In the genomic region with DNA sequence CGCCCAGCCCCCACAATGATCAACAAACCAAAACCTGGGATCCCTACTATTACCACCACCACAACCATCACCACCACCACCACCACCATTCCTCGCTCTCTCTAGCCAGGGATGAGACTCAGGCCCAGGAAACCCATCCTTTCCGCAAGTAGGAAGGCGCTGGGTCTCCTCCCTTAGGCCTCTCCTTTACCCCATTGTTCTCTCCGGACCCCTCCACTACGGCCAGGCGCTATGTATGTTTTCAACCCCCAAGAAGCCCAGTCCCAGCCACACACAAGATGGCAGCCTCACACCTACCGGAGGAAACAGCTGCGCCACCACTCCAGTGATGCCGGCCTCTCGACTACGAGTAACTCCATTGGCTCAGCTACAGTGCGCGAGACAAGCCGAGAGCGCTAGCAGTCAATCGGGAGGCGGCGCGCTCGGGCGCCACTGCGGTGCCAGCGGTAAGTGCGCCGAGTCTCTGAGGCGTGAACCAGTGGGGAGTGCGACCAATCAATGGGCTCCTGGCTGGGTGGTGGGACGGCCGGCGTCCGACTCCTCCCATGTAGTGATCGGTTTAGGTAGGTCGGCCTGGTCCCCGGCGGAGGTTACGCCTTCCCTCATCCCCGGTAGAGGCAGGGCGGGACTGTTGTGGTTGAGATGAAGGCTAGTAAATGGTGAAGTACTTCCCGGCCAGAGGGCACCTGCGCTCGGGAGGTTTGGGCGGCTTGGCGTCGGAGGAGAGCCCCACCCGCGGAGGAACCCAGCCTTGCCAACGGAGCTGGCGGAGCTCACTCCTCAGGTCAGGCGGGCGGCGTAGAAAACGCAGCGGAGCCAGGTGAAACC, we compare ENCODE assay signal across 8 cellular contexts. TPM values are rescaled to one million over a fixed set of nuclear protein-coding genes. Genes with fewer than 3 reads are reported as not detected.
A peak's percentile ranks its signal among the peaks of the same experiment; 100 is the strongest.
DNase-seq lines count a peak whose midpoint lies in the region; ATAC-seq, FAIRE-seq and TF ChIP-seq lines count a peak whose summit lies in the region.

TSS of gene CAB39L (minus strand) at position 376 of the 828 bp plus-strand sequence. CDS start 61,154 bp downstream, outside the sequence.
TSS of gene SETDB2 (plus strand) at position 586 of the 828 bp plus-strand sequence. CDS start 7,620 bp downstream, outside the sequence.

- peak within 1 kb of the TSS; percentile 91 for H3K4me3 ChIP-seq in kidney (ENCODE audit: low read length in 2 of 2)

- peak; percentile 99 for FAIRE-seq in kidney (lab: Jason Lieb, UNC)

- no peaks in the 10 kb centered on the region for H3K9me3 ChIP-seq in kidney (ENCODE audit: control insufficient read depth in 1 of 2, low read length in 2 of 2)

- peaks cover 35% of the 10 kb centered on the region for H3K4me1 Mint-ChIP-seq in chondrocyte (ENCODE audit: low read depth)

- H3K36me3 Mint-ChIP-seq in chondrocyte (ENCODE audit: low read depth): peaks cover under 1% of the 10 kb centered on the region

- H3K36me3 ChIP-seq in kidney (ENCODE audit: control insufficient read depth in 1 of 2, insufficient read depth in 2 of 2, low read length in 2 of 2): no peaks in the 10 kb centered on the region

- intact Hi-C loops in kidney (cut with DNase I): no loop called here

- DNase-seq in AG20443 (ENCODE audit: low spot score): peak; percentile 95
- peak; percentile 49 for DNase-seq in NCI-H345 treated with DMSO at 0.1 percent for 48 hours (lab: John Stamatoyannopoulos, UW; ENCODE audit: unreplicated experiment)
- peak; percentile 98 for DNase-seq in activated CD4-positive, alpha-beta T cell treated with anti-CD3 and anti-CD28 coated beads for 1 hour
- DNase-seq in chondrocyte (ENCODE audit: low spot score): peak; percentile 100
- DNase-seq in kidney: peak; percentile 100
- peak; percentile 99 for DNase-seq in stimulated activated CD4-positive, alpha-beta T cell treated with anti-CD3 and anti-CD28 coated beads, Interleukin-15, amount 100 ng/mL, for 24 hours

- H3K9me3 Mint-ChIP-seq in chondrocyte (ENCODE audit: low read depth): no peaks in the 10 kb centered on the region

- H3K9ac ChIP-seq in kidney (ENCODE audit: low read length in 2 of 2): peak within 1 kb of the TSS; percentile 80 to 91

- peak; percentile 69 for TF ChIP-seq CTCF in chondrocyte (IDR thresholded peaks at IDR 0.05)
- peak; percentile 46 for TF ChIP-seq CTCF in kidney (IDR thresholded peaks at IDR 0.05; ENCODE audit: borderline replicate concordance, extremely low read depth, insufficient read depth)

- no peaks in the 10 kb centered on the region for H3K27me3 Mint-ChIP-seq in chondrocyte (ENCODE audit: low read depth)

- ATAC-seq in GM19025 (IDR thresholded peaks at IDR 0.05; ENCODE audit: low read depth, unreplicated experiment): peak; percentile 95
- peak; percentile 95 for ATAC-seq in HG03342 (IDR thresholded peaks at IDR 0.05; ENCODE audit: unreplicated experiment)

- peak within 1 kb of the TSS; percentile 94 to 96 for H3K27ac ChIP-seq in kidney (ENCODE audit: low read depth in 2 of 2, low read length in 2 of 2)

- peaks cover 0 to 7% of the 10 kb centered on the region in 2 donors for H3K4me1 ChIP-seq in kidney (ENCODE audit: control insufficient read depth in 1 of 2, insufficient read depth in 1 of 2, low read depth in 1 of 2, low read length in 2 of 2)

- H3K27ac Mint-ChIP-seq in chondrocyte (ENCODE audit: unreplicated experiment): peak within 1 kb of the TSS; percentile 99

- peak within 1 kb of the TSS; percentile 98 for H3K4me3 Mint-ChIP-seq in chondrocyte (ENCODE audit: unreplicated experiment)

RNA-seq across cellular contexts. Expression of gene CAB39L, which starts in this region (rescaled TPM):
- total RNA-seq in chondrocyte: 5.1 to 6.2 TPM (median 6.0 TPM) in 3 replicates
- total RNA-seq in kidney: 16.0 TPM
- 11.0 TPM for polyA plus RNA-seq in kidney (ENCODE audit: insufficient read depth, low read depth, low replicate concordance)

RNA-seq across cellular contexts. Expression of gene SETDB2, which starts in this region (rescaled TPM):
- 7.3 to 10.3 TPM (median 8.2 TPM) in 3 replicates for total RNA-seq in chondrocyte
- total RNA-seq in kidney: 15.1 TPM
- 5.7 TPM for polyA plus RNA-seq in kidney (ENCODE audit: insufficient read depth, low read depth, low replicate concordance)

Comparison
In these comparisons a context has a peak if more than half of its experiments do, and no peak if none do; other contexts are left out.
1. Peak in every context shown above with its lines: DNase-seq, ATAC-seq, H3K4me3 ChIP-seq and H3K27ac ChIP-seq.
2. DNase-seq: peak in every context shown above with its lines; median percentile 100 in chondrocyte; 100 in kidney; 99 in stimulated activated CD4-positive, alpha-beta T cell treated with anti-CD3 and anti-CD28 coated beads, Interleukin-15, amount 100 ng/mL, for 24 hours; 98 in activated CD4-positive, alpha-beta T cell treated with anti-CD3 and anti-CD28 coated beads for 1 hour; 95 in AG20443; 49 in NCI-H345 treated with DMSO at 0.1 percent for 48 hours.